16 cellular contexts compared by ENCODE assay signal in the genomic region with DNA sequence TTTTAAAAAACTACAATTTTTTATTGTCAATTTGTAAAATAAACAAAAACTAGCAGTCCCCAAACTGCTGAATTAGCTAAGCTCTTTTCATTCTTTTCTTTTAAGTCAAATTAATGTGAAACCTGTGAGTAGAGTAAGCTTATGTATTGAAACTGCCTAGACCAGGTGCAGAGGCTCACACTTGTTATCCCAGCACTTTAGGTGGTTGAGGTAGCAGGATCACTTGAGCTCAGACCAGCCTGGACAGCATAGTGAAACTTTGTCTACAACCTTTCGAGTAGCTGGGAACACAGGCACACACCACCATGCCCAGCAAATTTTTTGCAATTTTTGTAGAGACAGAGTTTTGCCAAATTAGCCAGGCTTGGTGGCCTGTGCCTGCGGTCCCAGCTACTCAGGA.
"Had no signal": no experiment of that assay in that cellular context is flagged by ENCODE, and none has a peak within 500 bp of the region (broad histone marks: within the 10 kb centered on the region; RNA-seq: fewer than 3 reads in every experiment).

No MANE protein-coding gene starts in this region.

- H3K27ac ChIP-seq: heart right ventricle, sigmoid colon, testis had no signal

- H3K4me3 ChIP-seq: heart right ventricle, sigmoid colon, testis had no signal

- DNase-seq: activated CD4-positive, alpha-beta memory T cell treated with anti-CD3 and anti-CD28 coated beads for 36 hours; activated CD4-positive, alpha-beta T cell treated with anti-CD3 and anti-CD28 coated beads for 48 hours; activated gamma-delta T cell treated with Interleukin-2 at 50 U/mL for 16 hours; activated T-cell treated with anti-CD3 and anti-CD28 coated beads, Interleukin-2, amount 50 U/mL, for 72 hours; aorta; foreskin fibroblast; heart right ventricle; islet precursor cell; left cardiac atrium; midbrain; natural killer cell; sigmoid colon; stimulated activated CD4-positive, alpha-beta T cell treated with anti-CD3 and anti-CD28 coated beads, Interleukin-2, amount 100 ng/mL, for 48 hours; stimulated activated CD8-positive, alpha-beta memory T cell treated with anti-CD3 and anti-CD28 coated beads, Interleukin-4, amount 100 ng/mL, for 48 hours; stimulated activated naive B cell treated with anti-CD40 and anti-IgM and Interleukin-4, amounts not matched to agents 10 μg/mL and 1 μg/mL and 100 μg/mL, for 72 hours; testis had no signal

- H3K9me3 ChIP-seq: sigmoid colon, testis had no signal

- H3K4me1 ChIP-seq: heart right ventricle, sigmoid colon, testis had no signal

- ATAC-seq: activated T-cell treated with anti-CD3 and anti-CD28 coated beads, Interleukin-2, amount 50 U/mL, for 72 hours; heart right ventricle; left cardiac atrium; natural killer cell; stimulated activated naive B cell treated with anti-CD40 and anti-IgM and Interleukin-4, amounts not matched to agents 10 μg/mL and 1 μg/mL and 100 μg/mL, for 72 hours had no signal

- H3K27me3 ChIP-seq: heart right ventricle, sigmoid colon, testis had no signal
